In the genomic region with DNA sequence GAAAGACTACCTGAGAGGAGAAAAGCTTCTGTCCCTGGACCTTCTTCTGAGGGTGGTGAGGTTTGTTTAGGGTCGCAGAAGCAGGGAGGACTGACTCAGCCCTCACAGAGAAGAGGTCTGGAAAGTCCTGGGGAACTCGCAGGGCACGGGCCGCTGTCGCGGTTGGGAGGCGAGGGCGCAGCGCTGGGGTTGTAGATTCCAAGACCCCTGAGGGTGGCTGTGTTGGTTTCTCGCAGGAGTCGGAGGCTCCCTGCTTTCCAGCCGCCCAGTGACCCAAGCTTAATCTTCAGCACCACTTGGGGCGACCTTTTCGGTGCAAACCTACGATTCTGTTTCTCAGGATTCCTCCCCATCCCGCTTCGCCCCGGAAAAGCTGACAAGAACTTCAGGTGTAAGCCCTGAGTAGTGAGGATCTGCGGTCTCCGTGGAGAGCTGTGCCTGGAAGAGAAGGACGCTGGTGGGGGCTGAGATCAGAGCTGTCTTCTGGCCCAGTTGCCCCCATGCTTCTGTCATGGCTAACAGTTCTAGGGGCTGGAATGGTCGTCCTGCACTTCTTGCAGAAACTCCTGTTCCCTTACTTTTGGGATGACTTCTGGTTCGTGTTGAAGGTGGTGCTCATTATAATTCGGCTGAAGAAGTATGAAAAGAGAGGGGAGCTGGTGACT, we compare ENCODE assay signal across 10 cellular contexts. TPM values are rescaled to one million over a fixed set of nuclear protein-coding genes. Genes with fewer than 3 reads are reported as not detected.
A peak's percentile ranks its signal among the peaks of the same experiment; 100 is the strongest.
DNase-seq lines count a peak whose midpoint lies in the region; ATAC-seq and TF ChIP-seq lines count a peak whose summit lies in the region.
"Had no signal": no experiment of that assay in that cellular context is flagged by ENCODE, and none has a peak within 500 bp of the region (broad histone marks: within the 10 kb centered on the region; RNA-seq: fewer than 3 reads in every experiment).

No MANE protein-coding gene starts in this region.

- H3K27ac ChIP-seq in brain microvascular endothelial cell, result no peak overlapping the region
- peak overlapping the region; percentile 77 to 89 for H3K27ac ChIP-seq in right atrium auricular region

- peak overlapping the region; percentile 55 for H3K4me3 ChIP-seq in brain microvascular endothelial cell (ENCODE audit: low read depth, low read length)
- H3K4me3 ChIP-seq in right atrium auricular region, result peak overlapping the region; percentile 47 to 55

- H3K27me3 ChIP-seq in brain microvascular endothelial cell (replicated peaks), result no peaks in the 10 kb centered on the region
- no peaks in the 10 kb centered on the region for H3K27me3 ChIP-seq in right atrium auricular region

- intact Hi-C loops in posterior vena cava (cut with DNase I), result no loop called here

- H3K36me3 ChIP-seq in brain microvascular endothelial cell (replicated peaks), result no peaks in the 10 kb centered on the region
- H3K36me3 ChIP-seq in right atrium auricular region, result no peaks in the 10 kb centered on the region

- no peaks in the 10 kb centered on the region for H3K9me3 ChIP-seq in right atrium auricular region

- peak; percentile 7 for DNase-seq in GM10266 (ENCODE audit: extremely low spot score)
- no peak for DNase-seq in brain microvascular endothelial cell
- no peak for DNase-seq in right atrium auricular region (ENCODE audit: low spot score)
- peak; percentile 80 for DNase-seq in posterior vena cava (ENCODE audit: low spot score)
- no peak for DNase-seq in DMS 273 (lab: John Stamatoyannopoulos, UW; ENCODE audit: unreplicated experiment)
- no peak for DNase-seq in activated CD8-positive, alpha-beta memory T cell treated with anti-CD3 and anti-CD28 coated beads, Interleukin-2, amount 50 U/mL, for 4 hours
- no peak for DNase-seq in NCI-H1694 treated with DMSO at 0.1 percent for 48 hours (lab: John Stamatoyannopoulos, UW)
- DNase-seq: T1000 had no signal

- TF ChIP-seq CTCF in GM10266 (IDR thresholded peaks at IDR 0.05; ENCODE audit: control insufficient read depth, insufficient read depth, low read depth, missing control alignments) (no peak), brain microvascular endothelial cell (IDR thresholded peaks at IDR 0.05; ENCODE audit: low read depth, low read length, missing control alignments) (no peak), right atrium auricular region (IDR thresholded peaks at IDR 0.05) (no peak)

- H3K4me1 ChIP-seq in right atrium auricular region, result peaks cover 0 to 5% of the 10 kb centered on the region in 2 donors

- ATAC-seq in GM18868 (IDR thresholded peaks at IDR 0.05; ENCODE audit: unreplicated experiment), result no peak

- in situ Hi-C loops in brain microvascular endothelial cell (cut with HindIII; ENCODE audit: low pct_ligation_motif_present, low sequenced_read_pairs), result no loop called here

RNA-seq across cellular contexts. Expression of a gene that starts 0.5 kb away (rescaled TPM):
- total RNA-seq in right atrium auricular region (10 to 100 TPM; 15.2 to 50.6 TPM), posterior vena cava (not detected)
- total RNA-seq: activated T-helper 17 cell treated with anti-CD3 and anti-CD28 coated beads, Interleukin-2, amount 50 U/mL, for 72 hours had no signal

Comparison
In these comparisons a context has a peak if more than half of its experiments do, and no peak if none do; other contexts are left out.
1. DNase-seq: peak in GM10266 (single experiment) and posterior vena cava (single experiment); none in brain microvascular endothelial cell (single experiment), right atrium auricular region (single experiment), DMS 273 (single experiment), activated CD8-positive, alpha-beta memory T cell treated with anti-CD3 and anti-CD28 coated beads, Interleukin-2, amount 50 U/mL, for 4 hours (single experiment) and NCI-H1694 treated with DMSO at 0.1 percent for 48 hours (single experiment).
2. RNA of a gene that starts 0.5 kb away (total RNA-seq): 15.2 to 50.6 TPM in right atrium auricular region; not detected in posterior vena cava; every median in the first group is over 10 times any median in the second.